ENCODE assay signal across 1 cellular context in the genomic region with DNA sequence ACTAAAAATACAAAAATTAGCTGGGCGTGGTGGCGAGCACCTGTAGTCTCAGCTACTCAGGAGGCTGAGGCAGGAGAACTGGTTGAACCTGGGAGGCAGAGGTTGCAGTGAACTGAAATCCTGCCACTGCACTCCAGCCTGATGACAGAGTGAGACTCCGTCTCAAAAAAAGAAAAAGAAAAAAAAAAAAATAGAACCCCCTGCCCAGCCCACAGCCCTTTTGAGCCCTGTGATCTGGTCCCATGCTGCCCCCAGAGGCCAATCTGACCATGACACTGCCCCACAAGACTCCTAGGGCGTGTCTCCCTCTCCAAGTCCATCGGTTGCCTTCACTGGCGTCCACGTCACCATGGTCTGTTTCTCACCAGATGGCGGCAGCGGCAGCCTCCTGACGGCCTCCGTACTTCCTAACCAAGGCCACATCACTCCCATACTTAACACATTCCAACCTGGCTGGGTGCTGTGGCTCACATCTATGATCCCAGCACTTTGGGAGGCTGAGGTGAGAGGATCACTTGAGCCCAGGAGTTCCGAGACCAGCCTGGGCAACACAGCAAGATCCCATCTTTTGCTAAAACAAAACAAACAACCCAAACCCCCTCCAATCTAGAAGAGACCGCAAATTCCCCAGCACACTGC.
TF ChIP-seq lines count a peak whose summit lies in the region.

No MANE protein-coding gene starts in this region.

TF ChIP-seq in HepG2, 621 proteins besides CTCF, POLR2A, EP300 and RAD21 (continued from another document):
- TF ChIP-seq, protein P1, sequence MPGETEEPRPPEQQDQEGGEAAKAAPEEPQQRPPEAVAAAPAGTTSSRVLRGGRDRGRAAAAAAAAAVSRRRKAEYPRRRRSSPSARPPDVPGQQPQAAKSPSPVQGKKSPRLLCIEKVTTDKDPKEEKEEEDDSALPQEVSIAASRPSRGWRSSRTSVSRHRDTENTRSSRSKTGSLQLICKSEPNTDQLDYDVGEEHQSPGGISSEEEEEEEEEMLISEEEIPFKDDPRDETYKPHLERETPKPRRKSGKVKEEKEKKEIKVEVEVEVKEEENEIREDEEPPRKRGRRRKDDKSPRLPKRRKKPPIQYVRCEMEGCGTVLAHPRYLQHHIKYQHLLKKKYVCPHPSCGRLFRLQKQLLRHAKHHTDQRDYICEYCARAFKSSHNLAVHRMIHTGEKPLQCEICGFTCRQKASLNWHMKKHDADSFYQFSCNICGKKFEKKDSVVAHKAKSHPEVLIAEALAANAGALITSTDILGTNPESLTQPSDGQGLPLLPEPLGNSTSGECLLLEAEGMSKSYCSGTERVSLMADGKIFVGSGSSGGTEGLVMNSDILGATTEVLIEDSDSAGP (CRISPR knock-in tag; IDR thresholded peaks at IDR 0.05; ENCODE audit: borderline replicate concordance) = no peak
- no peak for TF ChIP-seq MIER3 (CRISPR knock-in tag; IDR thresholded peaks at IDR 0.05; ENCODE audit: borderline replicate concordance)
- TF ChIP-seq, protein P2, sequence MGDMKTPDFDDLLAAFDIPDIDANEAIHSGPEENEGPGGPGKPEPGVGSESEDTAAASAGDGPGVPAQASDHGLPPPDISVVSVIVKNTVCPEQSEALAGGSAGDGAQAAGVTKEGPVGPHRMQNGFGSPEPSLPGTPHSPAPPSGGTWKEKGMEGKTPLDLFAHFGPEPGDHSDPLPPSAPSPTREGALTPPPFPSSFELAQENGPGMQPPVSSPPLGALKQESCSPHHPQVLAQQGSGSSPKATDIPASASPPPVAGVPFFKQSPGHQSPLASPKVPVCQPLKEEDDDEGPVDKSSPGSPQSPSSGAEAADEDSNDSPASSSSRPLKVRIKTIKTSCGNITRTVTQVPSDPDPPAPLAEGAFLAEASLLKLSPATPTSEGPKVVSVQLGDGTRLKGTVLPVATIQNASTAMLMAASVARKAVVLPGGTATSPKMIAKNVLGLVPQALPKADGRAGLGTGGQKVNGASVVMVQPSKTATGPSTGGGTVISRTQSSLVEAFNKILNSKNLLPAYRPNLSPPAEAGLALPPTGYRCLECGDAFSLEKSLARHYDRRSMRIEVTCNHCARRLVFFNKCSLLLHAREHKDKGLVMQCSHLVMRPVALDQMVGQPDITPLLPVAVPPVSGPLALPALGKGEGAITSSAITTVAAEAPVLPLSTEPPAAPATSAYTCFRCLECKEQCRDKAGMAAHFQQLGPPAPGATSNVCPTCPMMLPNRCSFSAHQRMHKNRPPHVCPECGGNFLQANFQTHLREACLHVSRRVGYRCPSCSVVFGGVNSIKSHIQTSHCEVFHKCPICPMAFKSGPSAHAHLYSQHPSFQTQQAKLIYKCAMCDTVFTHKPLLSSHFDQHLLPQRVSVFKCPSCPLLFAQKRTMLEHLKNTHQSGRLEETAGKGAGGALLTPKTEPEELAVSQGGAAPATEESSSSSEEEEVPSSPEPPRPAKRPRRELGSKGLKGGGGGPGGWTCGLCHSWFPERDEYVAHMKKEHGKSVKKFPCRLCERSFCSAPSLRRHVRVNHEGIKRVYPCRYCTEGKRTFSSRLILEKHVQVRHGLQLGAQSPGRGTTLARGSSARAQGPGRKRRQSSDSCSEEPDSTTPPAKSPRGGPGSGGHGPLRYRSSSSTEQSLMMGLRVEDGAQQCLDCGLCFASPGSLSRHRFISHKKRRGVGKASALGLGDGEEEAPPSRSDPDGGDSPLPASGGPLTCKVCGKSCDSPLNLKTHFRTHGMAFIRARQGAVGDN (CRISPR knock-in tag; IDR thresholded peaks at IDR 0.05) = peak; percentile 40
- peak; percentile 73 for TF ChIP-seq STAG1 (CRISPR knock-in tag; IDR thresholded peaks at IDR 0.05)
- no peak for TF ChIP-seq ZNF44 (CRISPR knock-in tag; IDR thresholded peaks at IDR 0.05)
- no peak for TF ChIP-seq IRF2 (CRISPR knock-in tag; IDR thresholded peaks at IDR 0.05)
- TF ChIP-seq FLYWCH1 (CRISPR knock-in tag; IDR thresholded peaks at IDR 0.05) = no peak
- TF ChIP-seq SOX5 (CRISPR knock-in tag; IDR thresholded peaks at IDR 0.05; ENCODE audit: borderline replicate concordance) = no peak
- TF ChIP-seq ZNF724P (CRISPR knock-in tag; IDR thresholded peaks at IDR 0.05; ENCODE audit: borderline replicate concordance) = no peak
- TF ChIP-seq HHEX (CRISPR knock-in tag; IDR thresholded peaks at IDR 0.05) = no peak
- TF ChIP-seq RAD51 (IDR thresholded peaks at IDR 0.05; ENCODE audit: borderline replicate concordance) = no peak
- no peak for TF ChIP-seq ZNF446 (CRISPR knock-in tag; IDR thresholded peaks at IDR 0.05)
- TF ChIP-seq ZNF891 (CRISPR knock-in tag; IDR thresholded peaks at IDR 0.05) = no peak
- TF ChIP-seq ONECUT2 (CRISPR knock-in tag; IDR thresholded peaks at IDR 0.05) = no peak
- TF ChIP-seq, protein P3, sequence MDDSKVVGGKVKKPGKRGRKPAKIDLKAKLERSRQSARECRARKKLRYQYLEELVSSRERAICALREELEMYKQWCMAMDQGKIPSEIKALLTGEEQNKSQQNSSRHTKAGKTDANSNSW (CRISPR knock-in tag; IDR thresholded peaks at IDR 0.05; ENCODE audit: borderline replicate concordance) = no peak
- TF ChIP-seq, protein P4, sequence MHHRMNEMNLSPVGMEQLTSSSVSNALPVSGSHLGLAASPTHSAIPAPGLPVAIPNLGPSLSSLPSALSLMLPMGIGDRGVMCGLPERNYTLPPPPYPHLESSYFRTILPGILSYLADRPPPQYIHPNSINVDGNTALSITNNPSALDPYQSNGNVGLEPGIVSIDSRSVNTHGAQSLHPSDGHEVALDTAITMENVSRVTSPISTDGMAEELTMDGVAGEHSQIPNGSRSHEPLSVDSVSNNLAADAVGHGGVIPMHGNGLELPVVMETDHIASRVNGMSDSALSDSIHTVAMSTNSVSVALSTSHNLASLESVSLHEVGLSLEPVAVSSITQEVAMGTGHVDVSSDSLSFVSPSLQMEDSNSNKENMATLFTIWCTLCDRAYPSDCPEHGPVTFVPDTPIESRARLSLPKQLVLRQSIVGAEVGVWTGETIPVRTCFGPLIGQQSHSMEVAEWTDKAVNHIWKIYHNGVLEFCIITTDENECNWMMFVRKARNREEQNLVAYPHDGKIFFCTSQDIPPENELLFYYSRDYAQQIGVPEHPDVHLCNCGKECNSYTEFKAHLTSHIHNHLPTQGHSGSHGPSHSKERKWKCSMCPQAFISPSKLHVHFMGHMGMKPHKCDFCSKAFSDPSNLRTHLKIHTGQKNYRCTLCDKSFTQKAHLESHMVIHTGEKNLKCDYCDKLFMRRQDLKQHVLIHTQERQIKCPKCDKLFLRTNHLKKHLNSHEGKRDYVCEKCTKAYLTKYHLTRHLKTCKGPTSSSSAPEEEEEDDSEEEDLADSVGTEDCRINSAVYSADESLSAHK (CRISPR knock-in tag; IDR thresholded peaks at IDR 0.05; ENCODE audit: borderline replicate concordance) = no peak
- no peak for TF ChIP-seq RXRA (CRISPR knock-in tag; IDR thresholded peaks at IDR 0.05)
- no peak for TF ChIP-seq HOXA9 (CRISPR knock-in tag; IDR thresholded peaks at IDR 0.05; ENCODE audit: borderline replicate concordance)
- no peak for TF ChIP-seq KMT2A (CRISPR knock-in tag; IDR thresholded peaks at IDR 0.05)
- no peak for TF ChIP-seq ZNF788 (CRISPR knock-in tag; IDR thresholded peaks at IDR 0.05; ENCODE audit: borderline replicate concordance)
- peak; percentile 33; the same call in 1 of the 2 replicates for TF ChIP-seq CREB1 (IDR thresholded peaks at IDR 0.05)
- TF ChIP-seq CREB1 (CRISPR knock-in tag; IDR thresholded peaks at IDR 0.05) = no peak
- no peak for TF ChIP-seq ZNF350 (CRISPR knock-in tag; IDR thresholded peaks at IDR 0.05; ENCODE audit: borderline replicate concordance, low read depth)
- TF ChIP-seq TP53 (CRISPR knock-in tag; conservative IDR thresholded peaks at IDR 0.05) = no peak
- no peak for TF ChIP-seq ZNF773 (CRISPR knock-in tag; IDR thresholded peaks at IDR 0.05; ENCODE audit: borderline replicate concordance)
- no peak for TF ChIP-seq REXO4 (CRISPR knock-in tag; IDR thresholded peaks at IDR 0.05; ENCODE audit: borderline replicate concordance)
- no peak for TF ChIP-seq ZNF790 (CRISPR knock-in tag; IDR thresholded peaks at IDR 0.05; ENCODE audit: borderline replicate concordance)
- TF ChIP-seq NR3C1 (CRISPR knock-in tag; IDR thresholded peaks at IDR 0.05) = no peak
- TF ChIP-seq ZNF354B (CRISPR knock-in tag; IDR thresholded peaks at IDR 0.05) = no peak
- TF ChIP-seq HES4 (CRISPR knock-in tag; IDR thresholded peaks at IDR 0.05; ENCODE audit: borderline replicate concordance) = no peak
- no peak for TF ChIP-seq BCL6 (CRISPR knock-in tag; IDR thresholded peaks at IDR 0.05)
- no peak for TF ChIP-seq GATAD2A (CRISPR knock-in tag; IDR thresholded peaks at IDR 0.05)
- TF ChIP-seq GABPB1 (CRISPR knock-in tag; IDR thresholded peaks at IDR 0.05) = no peak
- TF ChIP-seq, protein P5, sequence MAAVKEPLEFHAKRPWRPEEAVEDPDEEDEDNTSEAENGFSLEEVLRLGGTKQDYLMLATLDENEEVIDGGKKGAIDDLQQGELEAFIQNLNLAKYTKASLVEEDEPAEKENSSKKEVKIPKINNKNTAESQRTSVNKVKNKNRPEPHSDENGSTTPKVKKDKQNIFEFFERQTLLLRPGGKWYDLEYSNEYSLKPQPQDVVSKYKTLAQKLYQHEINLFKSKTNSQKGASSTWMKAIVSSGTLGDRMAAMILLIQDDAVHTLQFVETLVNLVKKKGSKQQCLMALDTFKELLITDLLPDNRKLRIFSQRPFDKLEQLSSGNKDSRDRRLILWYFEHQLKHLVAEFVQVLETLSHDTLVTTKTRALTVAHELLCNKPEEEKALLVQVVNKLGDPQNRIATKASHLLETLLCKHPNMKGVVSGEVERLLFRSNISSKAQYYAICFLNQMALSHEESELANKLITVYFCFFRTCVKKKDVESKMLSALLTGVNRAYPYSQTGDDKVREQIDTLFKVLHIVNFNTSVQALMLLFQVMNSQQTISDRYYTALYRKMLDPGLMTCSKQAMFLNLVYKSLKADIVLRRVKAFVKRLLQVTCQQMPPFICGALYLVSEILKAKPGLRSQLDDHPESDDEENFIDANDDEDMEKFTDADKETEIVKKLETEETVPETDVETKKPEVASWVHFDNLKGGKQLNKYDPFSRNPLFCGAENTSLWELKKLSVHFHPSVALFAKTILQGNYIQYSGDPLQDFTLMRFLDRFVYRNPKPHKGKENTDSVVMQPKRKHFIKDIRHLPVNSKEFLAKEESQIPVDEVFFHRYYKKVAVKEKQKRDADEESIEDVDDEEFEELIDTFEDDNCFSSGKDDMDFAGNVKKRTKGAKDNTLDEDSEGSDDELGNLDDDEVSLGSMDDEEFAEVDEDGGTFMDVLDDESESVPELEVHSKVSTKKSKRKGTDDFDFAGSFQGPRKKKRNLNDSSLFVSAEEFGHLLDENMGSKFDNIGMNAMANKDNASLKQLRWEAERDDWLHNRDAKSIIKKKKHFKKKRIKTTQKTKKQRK (IDR thresholded peaks at IDR 0.05; ENCODE audit: low read length) = no peak
- TF ChIP-seq FOXP1 (IDR thresholded peaks at IDR 0.05) = no peak
- TF ChIP-seq FOXP1 (CRISPR knock-in tag; IDR thresholded peaks at IDR 0.05) = no peak
- no peak for TF ChIP-seq IRX3 (CRISPR knock-in tag; IDR thresholded peaks at IDR 0.05; ENCODE audit: borderline replicate concordance, low read depth)
- TF ChIP-seq ZNF660 (CRISPR knock-in tag; IDR thresholded peaks at IDR 0.05; ENCODE audit: borderline replicate concordance, low read depth) = no peak
- TF ChIP-seq CBX1 (IDR thresholded peaks at IDR 0.05; ENCODE audit: low read depth) = no peak
- TF ChIP-seq, protein P6, sequence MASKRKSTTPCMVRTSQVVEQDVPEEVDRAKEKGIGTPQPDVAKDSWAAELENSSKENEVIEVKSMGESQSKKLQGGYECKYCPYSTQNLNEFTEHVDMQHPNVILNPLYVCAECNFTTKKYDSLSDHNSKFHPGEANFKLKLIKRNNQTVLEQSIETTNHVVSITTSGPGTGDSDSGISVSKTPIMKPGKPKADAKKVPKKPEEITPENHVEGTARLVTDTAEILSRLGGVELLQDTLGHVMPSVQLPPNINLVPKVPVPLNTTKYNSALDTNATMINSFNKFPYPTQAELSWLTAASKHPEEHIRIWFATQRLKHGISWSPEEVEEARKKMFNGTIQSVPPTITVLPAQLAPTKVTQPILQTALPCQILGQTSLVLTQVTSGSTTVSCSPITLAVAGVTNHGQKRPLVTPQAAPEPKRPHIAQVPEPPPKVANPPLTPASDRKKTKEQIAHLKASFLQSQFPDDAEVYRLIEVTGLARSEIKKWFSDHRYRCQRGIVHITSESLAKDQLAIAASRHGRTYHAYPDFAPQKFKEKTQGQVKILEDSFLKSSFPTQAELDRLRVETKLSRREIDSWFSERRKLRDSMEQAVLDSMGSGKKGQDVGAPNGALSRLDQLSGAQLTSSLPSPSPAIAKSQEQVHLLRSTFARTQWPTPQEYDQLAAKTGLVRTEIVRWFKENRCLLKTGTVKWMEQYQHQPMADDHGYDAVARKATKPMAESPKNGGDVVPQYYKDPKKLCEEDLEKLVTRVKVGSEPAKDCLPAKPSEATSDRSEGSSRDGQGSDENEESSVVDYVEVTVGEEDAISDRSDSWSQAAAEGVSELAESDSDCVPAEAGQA (IDR thresholded peaks at IDR 0.05; ENCODE audit: low read depth) = no peak
- TF ChIP-seq, protein P6 (CRISPR knock-in tag; IDR thresholded peaks at IDR 0.05; ENCODE audit: borderline replicate concordance) = no peak
